In the genomic region with DNA sequence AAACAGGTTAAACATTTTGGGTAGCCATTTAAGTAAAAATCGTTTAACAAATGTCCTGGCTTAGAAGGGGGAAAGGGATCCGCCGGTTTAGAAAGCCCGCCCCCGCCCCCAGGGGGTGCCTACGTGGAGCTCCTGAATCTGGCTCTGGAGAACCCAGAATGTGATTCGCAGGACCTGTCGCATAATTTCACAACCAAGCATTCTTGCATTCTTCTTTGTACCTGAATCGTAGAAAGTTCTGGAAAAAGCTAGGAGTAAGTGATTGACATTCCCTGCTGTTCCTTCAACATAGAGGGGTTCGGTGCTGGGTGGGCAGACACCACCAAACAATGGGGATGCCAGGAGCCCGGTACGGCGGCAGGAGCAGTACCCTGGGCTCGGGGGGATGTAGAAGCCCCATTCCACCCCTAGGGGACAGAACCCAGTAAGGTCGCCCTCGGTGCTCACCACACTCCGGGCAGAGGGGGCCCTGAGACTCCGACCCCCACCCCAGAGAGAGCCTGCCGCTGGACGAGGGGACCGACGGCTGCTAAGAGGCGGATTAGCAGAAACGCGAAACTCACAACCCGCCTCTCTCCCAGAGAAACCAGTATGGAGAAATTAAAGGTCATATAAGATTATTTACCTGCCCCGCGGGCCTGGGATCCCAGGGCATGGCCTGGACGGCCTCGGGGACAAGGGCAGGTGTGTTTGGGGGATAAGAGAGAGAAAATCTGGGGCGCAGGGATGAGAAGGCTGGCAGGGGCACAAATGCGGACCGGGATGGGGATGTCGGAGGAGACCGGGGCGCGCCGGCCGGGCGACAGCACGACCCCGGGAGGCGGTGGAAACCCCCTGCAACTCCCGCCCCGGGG, we compare ENCODE assay signal across 1 cellular context.
TF ChIP-seq lines count a peak whose summit lies in the region.

No MANE protein-coding gene starts in this region.

TF ChIP-seq in HepG2, 621 proteins besides CTCF, POLR2A, EP300 and RAD21:
- TF ChIP-seq ZNF598 (CRISPR knock-in tag; IDR thresholded peaks at IDR 0.05; ENCODE audit: borderline replicate concordance) (no peak), SSRP1 (CRISPR knock-in tag; IDR thresholded peaks at IDR 0.05) (no peak), ZC3H13 (CRISPR knock-in tag; IDR thresholded peaks at IDR 0.05) (no peak), ZNF605 (CRISPR knock-in tag; IDR thresholded peaks at IDR 0.05) (peak; percentile 64; the same call in 1 of the 2 replicates), ZNF709 (CRISPR knock-in tag; IDR thresholded peaks at IDR 0.05) (no peak), ZNF543 (CRISPR knock-in tag; IDR thresholded peaks at IDR 0.05) (no peak), ZNF160 (CRISPR knock-in tag; IDR thresholded peaks at IDR 0.05) (peak; percentile 49; the same call in 1 of the 2 replicates), ZFX (CRISPR knock-in tag; IDR thresholded peaks at IDR 0.05; ENCODE audit: low read depth) (peak; percentile 42; the same call in 1 of the 2 replicates), HNRNPK (IDR thresholded peaks at IDR 0.05; ENCODE audit: low read depth, low read length, poor library complexity, severe bottlenecking) (peak; percentile 40), ISL2 (CRISPR knock-in tag; IDR thresholded peaks at IDR 0.05) (0 out of 2 replicates have a peak, but pooled peaks have one; percentile 48), ZNF33A (CRISPR knock-in tag; IDR thresholded peaks at IDR 0.05; ENCODE audit: borderline replicate concordance) (no peak), ZNF883 (CRISPR knock-in tag; IDR thresholded peaks at IDR 0.05; ENCODE audit: not compliant biosample characterization) (peak; percentile 33), MED13 (CRISPR knock-in tag; IDR thresholded peaks at IDR 0.05) (peak; percentile 39; the same call in 1 of the 2 replicates), ZNF253 (CRISPR knock-in tag; IDR thresholded peaks at IDR 0.05; ENCODE audit: borderline replicate concordance) (no peak), ZNF501 (CRISPR knock-in tag; IDR thresholded peaks at IDR 0.05) (no peak), YEATS4 (CRISPR knock-in tag; IDR thresholded peaks at IDR 0.05; ENCODE audit: borderline replicate concordance) (peak; percentile 69), ZNF20 (CRISPR knock-in tag; IDR thresholded peaks at IDR 0.05) (no peak), ZNF446 (CRISPR knock-in tag; IDR thresholded peaks at IDR 0.05) (no peak; the same call in 1 of the 2 replicates), MED1 (CRISPR knock-in tag; IDR thresholded peaks at IDR 0.05) (no peak), ARNT (IDR thresholded peaks at IDR 0.05) (no peak), ZNF230 (CRISPR knock-in tag; IDR thresholded peaks at IDR 0.05) (no peak), CBX1 (IDR thresholded peaks at IDR 0.05; ENCODE audit: low read depth) (no peak), SMARCE1 (IDR thresholded peaks at IDR 0.05; ENCODE audit: borderline replicate concordance) (no peak), NCOR1 (IDR thresholded peaks at IDR 0.05; ENCODE audit: borderline replicate concordance, low read length) (no peak), KMT2B (CRISPR knock-in tag; IDR thresholded peaks at IDR 0.05) (no peak), ZSCAN20 (CRISPR knock-in tag; IDR thresholded peaks at IDR 0.05; ENCODE audit: borderline replicate concordance) (0 out of 2 replicates have a peak, but pooled peaks have one; percentile 72), ZNF777 (CRISPR knock-in tag; IDR thresholded peaks at IDR 0.05) (peak; percentile 80), SATB2 (CRISPR knock-in tag; IDR thresholded peaks at IDR 0.05) (no peak), NFATC3 (CRISPR knock-in tag; IDR thresholded peaks at IDR 0.05) (peak; percentile 49; the same call in 1 of the 2 replicates), SRSF1 (optimal IDR thresholded peaks at IDR 0.05; ENCODE audit: low read depth, low read length) (peak; percentile 72), ZNF776 (CRISPR knock-in tag; IDR thresholded peaks at IDR 0.05) (no peak), ZFY (CRISPR knock-in tag; IDR thresholded peaks at IDR 0.05) (peak; percentile 35; the same call in 1 of the 2 replicates), HDAC2 (CRISPR knock-in tag; IDR thresholded peaks at IDR 0.05) (0 out of 2 replicates have a peak, but pooled peaks have one; percentile 10), KDM6A (CRISPR knock-in tag; IDR thresholded peaks at IDR 0.05; ENCODE audit: low read depth) (no peak), PAF1 (CRISPR knock-in tag; IDR thresholded peaks at IDR 0.05) (no peak), AGO2 (optimal IDR thresholded peaks at IDR 0.05; ENCODE audit: low read depth, low read length) (peak; percentile 60), ZNF335 (CRISPR knock-in tag; IDR thresholded peaks at IDR 0.05) (no peak), ZNF337 (CRISPR knock-in tag; IDR thresholded peaks at IDR 0.05; ENCODE audit: borderline replicate concordance, low read depth) (no peak), HNRNPL (IDR thresholded peaks at IDR 0.05; ENCODE audit: low read depth, low read length) (0 out of 2 replicates have a peak, but pooled peaks have one; percentile 12), ZFAT (CRISPR knock-in tag; conservative IDR thresholded peaks at IDR 0.05) (0 out of 2 replicates have a peak, but pooled peaks have one; percentile 29), ZNF121 (CRISPR knock-in tag; IDR thresholded peaks at IDR 0.05) (no peak)
- TF ChIP-seq, protein P1, sequence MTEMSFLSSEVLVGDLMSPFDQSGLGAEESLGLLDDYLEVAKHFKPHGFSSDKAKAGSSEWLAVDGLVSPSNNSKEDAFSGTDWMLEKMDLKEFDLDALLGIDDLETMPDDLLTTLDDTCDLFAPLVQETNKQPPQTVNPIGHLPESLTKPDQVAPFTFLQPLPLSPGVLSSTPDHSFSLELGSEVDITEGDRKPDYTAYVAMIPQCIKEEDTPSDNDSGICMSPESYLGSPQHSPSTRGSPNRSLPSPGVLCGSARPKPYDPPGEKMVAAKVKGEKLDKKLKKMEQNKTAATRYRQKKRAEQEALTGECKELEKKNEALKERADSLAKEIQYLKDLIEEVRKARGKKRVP (CRISPR knock-in tag; IDR thresholded peaks at IDR 0.05), result 0 out of 4 replicates have a peak, but pooled peaks of 1 of the 2 experiments have one; percentile 14
- TF ChIP-seq, protein P2, sequence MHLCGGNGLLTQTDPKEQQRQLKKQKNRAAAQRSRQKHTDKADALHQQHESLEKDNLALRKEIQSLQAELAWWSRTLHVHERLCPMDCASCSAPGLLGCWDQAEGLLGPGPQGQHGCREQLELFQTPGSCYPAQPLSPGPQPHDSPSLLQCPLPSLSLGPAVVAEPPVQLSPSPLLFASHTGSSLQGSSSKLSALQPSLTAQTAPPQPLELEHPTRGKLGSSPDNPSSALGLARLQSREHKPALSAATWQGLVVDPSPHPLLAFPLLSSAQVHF (CRISPR knock-in tag; IDR thresholded peaks at IDR 0.05), result no peak
- TF ChIP-seq, protein P3, sequence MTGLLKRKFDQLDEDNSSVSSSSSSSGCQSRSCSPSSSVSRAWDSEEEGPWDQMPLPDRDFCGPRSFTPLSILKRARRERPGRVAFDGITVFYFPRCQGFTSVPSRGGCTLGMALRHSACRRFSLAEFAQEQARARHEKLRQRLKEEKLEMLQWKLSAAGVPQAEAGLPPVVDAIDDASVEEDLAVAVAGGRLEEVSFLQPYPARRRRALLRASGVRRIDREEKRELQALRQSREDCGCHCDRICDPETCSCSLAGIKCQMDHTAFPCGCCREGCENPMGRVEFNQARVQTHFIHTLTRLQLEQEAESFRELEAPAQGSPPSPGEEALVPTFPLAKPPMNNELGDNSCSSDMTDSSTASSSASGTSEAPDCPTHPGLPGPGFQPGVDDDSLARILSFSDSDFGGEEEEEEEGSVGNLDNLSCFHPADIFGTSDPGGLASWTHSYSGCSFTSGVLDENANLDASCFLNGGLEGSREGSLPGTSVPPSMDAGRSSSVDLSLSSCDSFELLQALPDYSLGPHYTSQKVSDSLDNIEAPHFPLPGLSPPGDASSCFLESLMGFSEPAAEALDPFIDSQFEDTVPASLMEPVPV (CRISPR knock-in tag; IDR thresholded peaks at IDR 0.05), result no peak
- TF ChIP-seq, protein P4, sequence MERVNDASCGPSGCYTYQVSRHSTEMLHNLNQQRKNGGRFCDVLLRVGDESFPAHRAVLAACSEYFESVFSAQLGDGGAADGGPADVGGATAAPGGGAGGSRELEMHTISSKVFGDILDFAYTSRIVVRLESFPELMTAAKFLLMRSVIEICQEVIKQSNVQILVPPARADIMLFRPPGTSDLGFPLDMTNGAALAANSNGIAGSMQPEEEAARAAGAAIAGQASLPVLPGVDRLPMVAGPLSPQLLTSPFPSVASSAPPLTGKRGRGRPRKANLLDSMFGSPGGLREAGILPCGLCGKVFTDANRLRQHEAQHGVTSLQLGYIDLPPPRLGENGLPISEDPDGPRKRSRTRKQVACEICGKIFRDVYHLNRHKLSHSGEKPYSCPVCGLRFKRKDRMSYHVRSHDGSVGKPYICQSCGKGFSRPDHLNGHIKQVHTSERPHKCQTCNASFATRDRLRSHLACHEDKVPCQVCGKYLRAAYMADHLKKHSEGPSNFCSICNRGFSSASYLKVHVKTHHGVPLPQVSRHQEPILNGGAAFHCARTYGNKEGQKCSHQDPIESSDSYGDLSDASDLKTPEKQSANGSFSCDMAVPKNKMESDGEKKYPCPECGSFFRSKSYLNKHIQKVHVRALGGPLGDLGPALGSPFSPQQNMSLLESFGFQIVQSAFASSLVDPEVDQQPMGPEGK (CRISPR knock-in tag; IDR thresholded peaks at IDR 0.05), result peak; percentile 59; the same call in 1 of the 2 replicates
- TF ChIP-seq, protein P5, sequence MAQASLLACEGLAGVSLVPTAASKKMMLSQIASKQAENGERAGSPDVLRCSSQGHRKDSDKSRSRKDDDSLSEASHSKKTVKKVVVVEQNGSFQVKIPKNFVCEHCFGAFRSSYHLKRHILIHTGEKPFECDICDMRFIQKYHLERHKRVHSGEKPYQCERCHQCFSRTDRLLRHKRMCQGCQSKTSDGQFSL (CRISPR knock-in tag; IDR thresholded peaks at IDR 0.05), result no peak
- TF ChIP-seq, protein P6, sequence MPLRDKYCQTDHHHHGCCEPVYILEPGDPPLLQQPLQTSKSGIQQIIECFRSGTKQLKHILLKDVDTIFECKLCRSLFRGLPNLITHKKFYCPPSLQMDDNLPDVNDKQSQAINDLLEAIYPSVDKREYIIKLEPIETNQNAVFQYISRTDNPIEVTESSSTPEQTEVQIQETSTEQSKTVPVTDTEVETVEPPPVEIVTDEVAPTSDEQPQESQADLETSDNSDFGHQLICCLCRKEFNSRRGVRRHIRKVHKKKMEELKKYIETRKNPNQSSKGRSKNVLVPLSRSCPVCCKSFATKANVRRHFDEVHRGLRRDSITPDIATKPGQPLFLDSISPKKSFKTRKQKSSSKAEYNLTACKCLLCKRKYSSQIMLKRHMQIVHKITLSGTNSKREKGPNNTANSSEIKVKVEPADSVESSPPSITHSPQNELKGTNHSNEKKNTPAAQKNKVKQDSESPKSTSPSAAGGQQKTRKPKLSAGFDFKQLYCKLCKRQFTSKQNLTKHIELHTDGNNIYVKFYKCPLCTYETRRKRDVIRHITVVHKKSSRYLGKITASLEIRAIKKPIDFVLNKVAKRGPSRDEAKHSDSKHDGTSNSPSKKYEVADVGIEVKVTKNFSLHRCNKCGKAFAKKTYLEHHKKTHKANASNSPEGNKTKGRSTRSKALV (CRISPR knock-in tag; IDR thresholded peaks at IDR 0.05), result 0 out of 2 replicates have a peak, but pooled peaks have one; percentile 53
- TF ChIP-seq, protein P7, sequence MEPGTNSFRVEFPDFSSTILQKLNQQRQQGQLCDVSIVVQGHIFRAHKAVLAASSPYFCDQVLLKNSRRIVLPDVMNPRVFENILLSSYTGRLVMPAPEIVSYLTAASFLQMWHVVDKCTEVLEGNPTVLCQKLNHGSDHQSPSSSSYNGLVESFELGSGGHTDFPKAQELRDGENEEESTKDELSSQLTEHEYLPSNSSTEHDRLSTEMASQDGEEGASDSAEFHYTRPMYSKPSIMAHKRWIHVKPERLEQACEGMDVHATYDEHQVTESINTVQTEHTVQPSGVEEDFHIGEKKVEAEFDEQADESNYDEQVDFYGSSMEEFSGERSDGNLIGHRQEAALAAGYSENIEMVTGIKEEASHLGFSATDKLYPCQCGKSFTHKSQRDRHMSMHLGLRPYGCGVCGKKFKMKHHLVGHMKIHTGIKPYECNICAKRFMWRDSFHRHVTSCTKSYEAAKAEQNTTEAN (CRISPR knock-in tag; conservative IDR thresholded peaks at IDR 0.05), result 0 out of 2 replicates have a peak, but pooled peaks have one; percentile 16
- TF ChIP-seq, protein P8, sequence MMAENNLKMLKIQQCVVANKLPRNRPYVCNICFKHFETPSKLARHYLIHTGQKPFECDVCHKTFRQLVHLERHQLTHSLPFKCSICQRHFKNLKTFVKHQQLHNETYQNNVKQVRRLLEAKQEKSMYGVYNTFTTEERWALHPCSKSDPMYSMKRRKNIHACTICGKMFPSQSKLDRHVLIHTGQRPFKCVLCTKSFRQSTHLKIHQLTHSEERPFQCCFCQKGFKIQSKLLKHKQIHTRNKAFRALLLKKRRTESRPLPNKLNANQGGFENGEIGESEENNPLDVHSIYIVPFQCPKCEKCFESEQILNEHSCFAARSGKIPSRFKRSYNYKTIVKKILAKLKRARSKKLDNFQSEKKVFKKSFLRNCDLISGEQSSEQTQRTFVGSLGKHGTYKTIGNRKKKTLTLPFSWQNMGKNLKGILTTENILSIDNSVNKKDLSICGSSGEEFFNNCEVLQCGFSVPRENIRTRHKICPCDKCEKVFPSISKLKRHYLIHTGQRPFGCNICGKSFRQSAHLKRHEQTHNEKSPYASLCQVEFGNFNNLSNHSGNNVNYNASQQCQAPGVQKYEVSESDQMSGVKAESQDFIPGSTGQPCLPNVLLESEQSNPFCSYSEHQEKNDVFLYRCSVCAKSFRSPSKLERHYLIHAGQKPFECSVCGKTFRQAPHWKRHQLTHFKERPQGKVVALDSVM (CRISPR knock-in tag; IDR thresholded peaks at IDR 0.05), result no peak
